8 cellular contexts compared by ENCODE assay signal in the genomic region with DNA sequence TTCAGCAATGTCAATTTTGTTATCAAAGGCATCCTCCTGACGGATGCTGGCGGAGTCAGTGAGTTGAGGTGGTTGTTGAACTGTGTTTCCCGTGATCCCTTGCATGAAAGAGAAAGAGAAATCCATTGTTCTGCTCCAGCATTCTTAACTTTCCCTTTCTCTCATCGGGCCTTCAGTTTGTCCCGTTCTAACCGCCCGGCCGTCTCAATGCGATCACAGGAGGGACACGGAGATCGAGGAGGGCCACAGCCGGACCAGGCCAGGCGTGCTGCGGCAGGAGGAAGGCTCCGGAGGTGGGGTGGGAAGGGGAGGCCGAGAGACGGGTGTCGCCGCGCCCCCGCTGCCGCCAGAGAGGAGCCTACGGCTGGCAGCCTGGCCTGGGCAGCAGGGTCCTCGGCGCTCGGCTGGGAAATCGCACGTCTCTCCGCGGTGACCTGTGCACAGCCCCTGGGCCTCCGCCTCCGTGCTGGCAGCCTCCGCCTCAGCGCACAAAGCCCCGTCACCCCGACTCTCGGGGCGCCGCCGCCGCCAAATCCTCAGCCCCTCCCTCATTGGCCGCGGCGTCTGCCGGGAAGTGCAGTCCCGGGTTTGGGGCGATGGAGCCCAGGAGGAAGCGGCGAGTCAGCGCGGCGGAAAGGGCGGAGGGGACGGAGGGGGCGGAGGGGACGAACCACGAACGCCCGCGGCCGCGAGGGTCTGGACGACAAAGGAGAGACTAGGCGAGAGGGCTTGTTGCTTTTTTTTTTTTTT. TPM values are rescaled to one million over a fixed set of nuclear protein-coding genes. Genes with fewer than 3 reads are reported as not detected.
DNase-seq lines count a peak whose midpoint lies in the region; ATAC-seq and TF ChIP-seq lines count a peak whose summit lies in the region.

No MANE protein-coding gene starts in this region.

- H4K20me1 ChIP-seq in OCI-LY3 (ENCODE audit: insufficient read depth, low read length), result no peaks in the 10 kb centered on the region

- no peaks in the 10 kb centered on the region for H3K79me2 ChIP-seq in OCI-LY3 (ENCODE audit: low read length)

- H3K4me1 ChIP-seq in OCI-LY3 (ENCODE audit: low read length), result peaks cover 18% of the 10 kb centered on the region

- H3K27ac ChIP-seq in OCI-LY3 (ENCODE audit: low read length), result peak overlapping the region; percentile 24

- peak overlapping the region; percentile 83 for H3K4me2 ChIP-seq in OCI-LY3 (ENCODE audit: low read length)

- peak overlapping the region; percentile 85 for H2AFZ ChIP-seq in OCI-LY3 (ENCODE audit: low read depth, low read length)

- intact Hi-C loops in natural killer cell (cut with micrococcal nuclease), result loop anchor here (2.0 kb wide), 1 partner anchor 20 kb away; no protein-coding TSS in a partner anchor

- H3K9me3 ChIP-seq in OCI-LY3 (ENCODE audit: insufficient read depth, low read length), result no peaks in the 10 kb centered on the region

- H3K27me3 ChIP-seq in OCI-LY3 (ENCODE audit: low read depth, low read length), result peaks cover 9% of the 10 kb centered on the region

- H3K4me3 Mint-ChIP-seq in natural killer cell, result peak overlapping the region; percentile 95
- peak overlapping the region; percentile 97 to 98 for H3K4me3 Mint-ChIP-seq in stimulated activated naive B cell treated with anti-CD40 and anti-IgM and Interleukin-4, amounts not matched to agents 10 μg/mL and 1 μg/mL and 100 μg/mL, for 72 hours

- H3K36me3 ChIP-seq in OCI-LY3 (replicated peaks; ENCODE audit: low read depth, low read length), result no peaks in the 10 kb centered on the region

- H3K9me3 Mint-ChIP-seq in natural killer cell, result no peaks in the 10 kb centered on the region
- H3K9me3 Mint-ChIP-seq in stimulated activated naive B cell treated with anti-CD40 and anti-IgM and Interleukin-4, amounts not matched to agents 10 μg/mL and 1 μg/mL and 100 μg/mL, for 72 hours, result peaks cover 4 to 8% of the 10 kb centered on the region in 2 donors

- H3K4me1 Mint-ChIP-seq in natural killer cell, result peaks cover 12% of the 10 kb centered on the region in 2 donors
- peaks cover 20 to 39% of the 10 kb centered on the region in 2 donors for H3K4me1 Mint-ChIP-seq in stimulated activated naive B cell treated with anti-CD40 and anti-IgM and Interleukin-4, amounts not matched to agents 10 μg/mL and 1 μg/mL and 100 μg/mL, for 72 hours

- DNase-seq in ELF-1 (ENCODE audit: low read depth, low spot score), result peak; percentile 55
- peak; percentile 67 for DNase-seq in activated effector memory CD4-positive, alpha-beta T cell treated with Interleukin-2 at 50 U/mL for 16 hours
- peak; percentile 61 for DNase-seq in fibroblast of pulmonary artery (ENCODE audit: low read depth)
- peak; percentile 65 for DNase-seq in natural killer cell
- peak; percentile 74 for DNase-seq in stimulated activated naive B cell treated with anti-CD40 and anti-IgM and Interleukin-4, amounts not matched to agents 10 μg/mL and 1 μg/mL and 100 μg/mL, for 72 hours

- H3K9ac ChIP-seq in OCI-LY3 (ENCODE audit: low read length), result peak overlapping the region; percentile 72

- peaks cover 19 to 25% of the 10 kb centered on the region in 2 donors for H3K27me3 Mint-ChIP-seq in natural killer cell (ENCODE audit: low read depth in 2 of 2)
- H3K27me3 Mint-ChIP-seq in stimulated activated naive B cell treated with anti-CD40 and anti-IgM and Interleukin-4, amounts not matched to agents 10 μg/mL and 1 μg/mL and 100 μg/mL, for 72 hours, result peaks cover 9% of the 10 kb centered on the region in 2 donors

- no peak for TF ChIP-seq CTCF in OCI-LY3 (IDR thresholded peaks at IDR 0.05; ENCODE audit: low read depth, low read length)
- TF ChIP-seq CTCF in fibroblast of pulmonary artery (IDR thresholded peaks at IDR 0.05; ENCODE audit: low read length, missing control alignments), result no peak
- no peak for TF ChIP-seq CTCF in natural killer cell (IDR thresholded peaks at IDR 0.05)

- H3K4me3 ChIP-seq in OCI-LY3 (ENCODE audit: low read length) (peak overlapping the region; percentile 79), fibroblast of pulmonary artery (replicated peaks; ENCODE audit: low read depth, low read length) (peak overlapping the region; percentile 51)

- H3K27ac Mint-ChIP-seq in natural killer cell, result peak overlapping the region; percentile 6 to 91
- peak overlapping the region; percentile 99 for H3K27ac Mint-ChIP-seq in stimulated activated naive B cell treated with anti-CD40 and anti-IgM and Interleukin-4, amounts not matched to agents 10 μg/mL and 1 μg/mL and 100 μg/mL, for 72 hours

- no peaks in the 10 kb centered on the region for H3K36me3 Mint-ChIP-seq in natural killer cell
- no peaks in the 10 kb centered on the region for H3K36me3 Mint-ChIP-seq in stimulated activated naive B cell treated with anti-CD40 and anti-IgM and Interleukin-4, amounts not matched to agents 10 μg/mL and 1 μg/mL and 100 μg/mL, for 72 hours

- ATAC-seq in HG02610 (IDR thresholded peaks at IDR 0.05; ENCODE audit: unreplicated experiment) (peak; percentile 62), natural killer cell (peak; percentile 89 to 94 (median 93)), HG02938 (IDR thresholded peaks at IDR 0.05; ENCODE audit: unreplicated experiment) (no peak)
- peak; percentile 83 to 89 for ATAC-seq in stimulated activated naive B cell treated with anti-CD40 and anti-IgM and Interleukin-4, amounts not matched to agents 10 μg/mL and 1 μg/mL and 100 μg/mL, for 72 hours (replicated peaks)

RNA-seq across cellular contexts. Expression of gene SOST, which starts 38.1 kb away (rescaled TPM):
- total RNA-seq in natural killer cell, result not detected

RNA-seq across cellular contexts. Expression of gene DUSP3, which starts 58.3 kb away (rescaled TPM):
- total RNA-seq in natural killer cell, result 10 to 100 TPM in 2 of 3 donors, 1 to 10 TPM in 1; 6.3 to 15.9 (median 12.9) TPM

RNA-seq across cellular contexts. Expression of gene MEOX1, which starts 58.8 kb away (rescaled TPM):
- under 1 TPM in 1 of 3 donors, not detected in 2; 0.18 TPM for total RNA-seq in natural killer cell

RNA-seq across cellular contexts. Expression of gene CFAP97D1, which starts 59.7 kb away (rescaled TPM):
- not detected for total RNA-seq in natural killer cell
